Comparison of ENCODE assay signal across 13 cellular contexts in genomic region chr7:105097619-105098018, GRCh38.
A peak's percentile ranks its signal among the peaks of the same experiment; 100 is the strongest.
DNase-seq lines count a peak whose midpoint lies in the region; ATAC-seq and TF ChIP-seq lines count a peak whose summit lies in the region.
"Had no signal": no experiment of that assay in that cellular context is flagged by ENCODE, and none has a peak within 500 bp of the region (broad histone marks: within the 10 kb centered on the region; RNA-seq: fewer than 3 reads in every experiment).

No MANE protein-coding gene starts in this region.

- TF ChIP-seq CTCF in psoas muscle (IDR thresholded peaks at IDR 0.05), result no peak

- H3K36me3 ChIP-seq in psoas muscle (ENCODE audit: insufficient read depth in 1 of 2, low read depth in 1 of 2) (peaks cover 0 to 64% of the 10 kb centered on the region in 2 donors), aorta (ENCODE audit: control insufficient read depth in 1 of 2, insufficient read depth in 2 of 2, low read length in 1 of 2) (peaks cover 0 to 2% of the 10 kb centered on the region in 2 donors)

- DNase-seq in GM04504 (ENCODE audit: low read depth) (peak; percentile 32), NCI-H460 (ENCODE audit: extremely low read depth, low read depth) (peak; percentile 54), epidermal melanocyte (ENCODE audit: insufficient read length, low spot score) (peak; percentile 27), psoas muscle (no peak), aorta (no peak), OCI-M1 (lab: John Stamatoyannopoulos, UW) (no peak), posterior vena cava (ENCODE audit: low spot score) (no peak)
- DNase-seq: head of caudate nucleus; stimulated activated CD8-positive, alpha-beta memory T cell treated with anti-CD3 and anti-CD28 coated beads, Interleukin-4, amount 100 ng/mL, for 48 hours had no signal

- 28 to 49% (median 32%) methylated on average over 7 of the region's 7 CpGs for WGBS in psoas muscle, 3 donors
- WGBS in aorta, 2 donors, result 53 to 58% methylated on average over 7 of the region's 7 CpGs

- ATAC-seq in psoas muscle, result peak; percentile 72 to 83 (median 79)
- ATAC-seq in aorta (ENCODE audit: low FRiP score), result no peak
- ATAC-seq in GM21390 (IDR thresholded peaks at IDR 0.05; ENCODE audit: unreplicated experiment), result no peak
- ATAC-seq: GM12878, HCT116 had no signal

- no peaks in the 10 kb centered on the region for H3K9me3 ChIP-seq in psoas muscle
- no peaks in the 10 kb centered on the region for H3K9me3 ChIP-seq in aorta (ENCODE audit: control insufficient read depth, low read length)
- H3K9me3 ChIP-seq: neutrophil had no signal

- H3K4me1 ChIP-seq in psoas muscle, result peaks cover 29% of the 10 kb centered on the region
- no peaks in the 10 kb centered on the region for H3K4me1 ChIP-seq in aorta (ENCODE audit: control insufficient read depth in 1 of 2, insufficient read depth in 2 of 2, low read length in 2 of 2)

- no peak overlapping the region for H3K4me3 ChIP-seq in psoas muscle
- H3K4me3 ChIP-seq in aorta (ENCODE audit: low read length in 2 of 2), result no peak overlapping the region
- H3K4me3 ChIP-seq: GM12878 had no signal

- H3K27me3 ChIP-seq in psoas muscle (ENCODE audit: insufficient read depth in 3 of 3, low read length in 2 of 3), result no peaks in the 10 kb centered on the region
- no peaks in the 10 kb centered on the region for H3K27me3 ChIP-seq in aorta (ENCODE audit: control insufficient read depth in 1 of 2, insufficient read depth in 2 of 2, low read length in 1 of 2)
- H3K27me3 ChIP-seq: neutrophil had no signal

- intact Hi-C loops in psoas muscle (cut with DNase I) (no loop called here), aorta (cut with DNase I) (no loop called here), posterior vena cava (cut with DNase I) (loop anchor here in 1 of 2 donors (10.0 kb wide), 1 partner anchor 113 kb away; no protein-coding TSS in a partner anchor)

- peak overlapping the region; percentile 69 for H3K27ac ChIP-seq in psoas muscle
- no peak overlapping the region for H3K27ac ChIP-seq in aorta (ENCODE audit: low read depth in 1 of 2, low read length in 2 of 2)

Comparison
In these comparisons a context has a peak if more than half of its experiments do, and no peak if none do; other contexts are left out.
1. DNase-seq: peak in GM04504 (single experiment), NCI-H460 (single experiment) and epidermal melanocyte (single experiment); none in psoas muscle (0 of 2), aorta (0 of 2), OCI-M1 (single experiment) and posterior vena cava (single experiment).
2. ATAC-seq: peak in psoas muscle (4 of 4); none in aorta (single experiment) and GM21390 (single experiment).